Comparison of ENCODE assay signal across 8 cellular contexts in the genomic region with DNA sequence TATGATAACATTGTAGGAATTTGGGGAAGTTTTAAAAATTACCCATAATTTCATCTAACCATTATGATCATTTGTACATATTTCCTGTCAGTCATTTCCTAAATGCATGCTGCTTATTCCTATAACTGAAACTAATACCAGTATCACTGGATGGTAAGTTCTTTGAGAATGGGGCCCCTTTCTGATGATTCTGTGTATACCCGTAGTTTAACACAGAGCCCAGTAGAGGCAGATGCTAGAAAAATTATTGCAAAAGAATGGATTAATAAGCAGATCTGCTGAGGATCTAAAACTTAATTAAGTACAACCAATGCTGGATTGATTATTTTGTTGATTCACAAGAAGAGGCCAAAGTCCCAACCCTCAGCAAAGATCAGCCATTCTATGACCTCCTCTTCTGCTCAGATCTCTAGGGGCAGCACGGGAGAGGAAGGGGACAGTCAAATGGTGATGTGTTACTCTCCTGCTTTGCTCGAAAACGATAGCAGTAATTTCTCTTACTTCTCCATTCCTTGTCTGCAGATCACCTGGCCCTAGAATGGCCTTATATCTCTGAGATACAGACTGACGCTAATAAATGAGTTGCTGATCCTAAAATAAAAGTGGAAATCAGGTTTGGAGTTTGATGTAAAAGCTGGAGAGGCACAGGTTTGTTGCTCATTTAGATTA.
DNase-seq lines count a peak whose midpoint lies in the region; ATAC-seq and TF ChIP-seq lines count a peak whose summit lies in the region.

No MANE protein-coding gene starts in this region.

- H3K4me3 ChIP-seq in PC-9 = no peak overlapping the region

- H3K27ac Mint-ChIP-seq in MCF 10A (ENCODE audit: low read depth, unreplicated experiment) = peak overlapping the region; percentile 28
- peak overlapping the region; percentile 97 for H3K27ac Mint-ChIP-seq in stimulated activated naive B cell treated with anti-CD40 and anti-IgM and Interleukin-4, amounts not matched to agents 10 μg/mL and 1 μg/mL and 100 μg/mL, for 72 hours

- no peaks in the 10 kb centered on the region for H3K9me2 ChIP-seq in PC-9 (ENCODE audit: insufficient read depth)

- DNase-seq in CD1c-positive myeloid dendritic cell (ENCODE audit: extremely low spot score) = peak; percentile 34
- DNase-seq in MCF 10A (ENCODE audit: unreplicated experiment) = no peak
- peak; percentile 57 for DNase-seq in stimulated activated naive B cell treated with anti-CD40 and anti-IgM and Interleukin-4, amounts not matched to agents 10 μg/mL and 1 μg/mL and 100 μg/mL, for 72 hours
- no peak for DNase-seq in SKM-1 (lab: John Stamatoyannopoulos, UW; ENCODE audit: unreplicated experiment)
- no peak for DNase-seq in NK-92 (lab: John Stamatoyannopoulos, UW; ENCODE audit: unreplicated experiment)
- no peak for DNase-seq in PC-9

- no peaks in the 10 kb centered on the region for H3K9me3 Mint-ChIP-seq in MCF 10A (ENCODE audit: unreplicated experiment)
- peaks cover 0 to 2% of the 10 kb centered on the region in 2 donors for H3K9me3 Mint-ChIP-seq in stimulated activated naive B cell treated with anti-CD40 and anti-IgM and Interleukin-4, amounts not matched to agents 10 μg/mL and 1 μg/mL and 100 μg/mL, for 72 hours

- no peaks in the 10 kb centered on the region for H4K20me1 ChIP-seq in PC-9 (ENCODE audit: insufficient read depth)

- ATAC-seq in GM19324 (IDR thresholded peaks at IDR 0.05; ENCODE audit: low FRiP score, unreplicated experiment) (peak; percentile 56), HG03280 (IDR thresholded peaks at IDR 0.05; ENCODE audit: unreplicated experiment) (peak; percentile 47)
- peak; percentile 79 to 81 for ATAC-seq in stimulated activated naive B cell treated with anti-CD40 and anti-IgM and Interleukin-4, amounts not matched to agents 10 μg/mL and 1 μg/mL and 100 μg/mL, for 72 hours (replicated peaks)

- no peak overlapping the region for H3K4me3 Mint-ChIP-seq in MCF 10A (ENCODE audit: unreplicated experiment)
- peak overlapping the region; percentile 74 to 76 for H3K4me3 Mint-ChIP-seq in stimulated activated naive B cell treated with anti-CD40 and anti-IgM and Interleukin-4, amounts not matched to agents 10 μg/mL and 1 μg/mL and 100 μg/mL, for 72 hours

- no peaks in the 10 kb centered on the region for H3K27me3 ChIP-seq in PC-9 (ENCODE audit: insufficient read depth, low read depth)

- CTCF ChIA-PET in MCF 10A (lab: Yijun Ruan, JAX) (interaction anchor here (0.6 to 1.5 kb wide), 3 partner anchors 30 to 99 kb away, joined by 4 to 8 read pairs (median 6); no protein-coding TSS in a partner anchor), PC-9 (lab: Charles Lee) (no interaction called here)

- intact Hi-C loops in MCF 10A (cut with micrococcal nuclease) = loop anchor here (5.0 kb wide), 3 partner anchors 59 to 99 kb away; partner anchors contain the start of gene PELI1
- intact Hi-C loops in PC-9 (cut with micrococcal nuclease; ENCODE audit: unreplicated experiment) = no loop called here

- H3K36me3 ChIP-seq in PC-9 (ENCODE audit: low read depth) = no peaks in the 10 kb centered on the region

- no peak overlapping the region for H3K27ac ChIP-seq in PC-9

- peaks cover 48% of the 10 kb centered on the region for H3K4me1 ChIP-seq in PC-9 (replicated peaks; ENCODE audit: insufficient read depth)

- H3K79me2 ChIP-seq in PC-9 (ENCODE audit: low read depth) = no peaks in the 10 kb centered on the region

- no peaks in the 10 kb centered on the region for H3K9me3 ChIP-seq in PC-9 (ENCODE audit: insufficient read depth, low read depth)

- peaks cover 31% of the 10 kb centered on the region for H3K4me1 Mint-ChIP-seq in MCF 10A (ENCODE audit: insufficient read depth, unreplicated experiment)
- H3K4me1 Mint-ChIP-seq in stimulated activated naive B cell treated with anti-CD40 and anti-IgM and Interleukin-4, amounts not matched to agents 10 μg/mL and 1 μg/mL and 100 μg/mL, for 72 hours = peaks cover 40 to 76% of the 10 kb centered on the region in 2 donors

- no peaks in the 10 kb centered on the region for H3K27me3 Mint-ChIP-seq in MCF 10A (ENCODE audit: insufficient read depth, unreplicated experiment)
- no peaks in the 10 kb centered on the region for H3K27me3 Mint-ChIP-seq in stimulated activated naive B cell treated with anti-CD40 and anti-IgM and Interleukin-4, amounts not matched to agents 10 μg/mL and 1 μg/mL and 100 μg/mL, for 72 hours

- H3K36me3 Mint-ChIP-seq in MCF 10A (ENCODE audit: insufficient read depth, unreplicated experiment) = no peaks in the 10 kb centered on the region
- no peaks in the 10 kb centered on the region for H3K36me3 Mint-ChIP-seq in stimulated activated naive B cell treated with anti-CD40 and anti-IgM and Interleukin-4, amounts not matched to agents 10 μg/mL and 1 μg/mL and 100 μg/mL, for 72 hours

- H2AFZ ChIP-seq in PC-9 = no peak overlapping the region

- peaks cover 26% of the 10 kb centered on the region for H3F3A ChIP-seq in PC-9 (ENCODE audit: insufficient read depth, low read depth)

- BruUV-seq in MCF 10A (replicated peaks; lab: Mats Ljungman, UMichigan) (TSS peak; percentile 43), PC-9 (replicated peaks; lab: Mats Ljungman, UMichigan) (no TSS peak)

- POLR2A ChIA-PET in MCF 10A (lab: Yijun Ruan, JAX) (interaction anchor here (0.6 to 2.1 kb wide), 8 partner anchors 9 to 99 kb away, joined by 3 to 9 read pairs (median 6); no protein-coding TSS in a partner anchor), PC-9 (lab: Charles Lee; ENCODE audit: unreplicated experiment) (interaction anchor here (0.5 to 0.6 kb wide), 2 partner anchors 10 to 36 kb away, joined by 6 read pairs; no protein-coding TSS in a partner anchor)

- no peak overlapping the region for H3K4me2 ChIP-seq in PC-9

- TF ChIP-seq CTCF in MCF 10A (IDR thresholded peaks at IDR 0.05; ENCODE audit: unreplicated experiment) (no peak), PC-9 (conservative IDR thresholded peaks at IDR 0.05) (no peak)

Comparison
In these comparisons a context has a peak if more than half of its experiments do, and no peak if none do; other contexts are left out.
1. DNase-seq: peak in CD1c-positive myeloid dendritic cell (single experiment) and stimulated activated naive B cell treated with anti-CD40 and anti-IgM and Interleukin-4, amounts not matched to agents 10 μg/mL and 1 μg/mL and 100 μg/mL, for 72 hours (single experiment); none in MCF 10A (single experiment), SKM-1 (single experiment), NK-92 (single experiment) and PC-9 (0 of 2).
2. Peak in every context shown above with its lines, with median percentiles within 50 percentile points of each other: ATAC-seq.